Comparison of ENCODE assay signal across 8 cellular contexts in genomic region chr12:55746147-55746912, GRCh38. TPM values are rescaled to one million over a fixed set of nuclear protein-coding genes. Genes with fewer than 3 reads are reported as not detected.
DNase-seq lines count a peak whose midpoint lies in the region; ATAC-seq and TF ChIP-seq lines count a peak whose summit lies in the region.
"Had no signal": no experiment of that assay in that cellular context is flagged by ENCODE, and none has a peak within 500 bp of the region (broad histone marks: within the 10 kb centered on the region; RNA-seq: fewer than 3 reads in every experiment).

No MANE protein-coding gene starts in this region.

- H3K36me3 ChIP-seq in ACC112 (ENCODE audit: insufficient read depth, low read length) (no peaks in the 10 kb centered on the region), HUES64 (ENCODE audit: insufficient read depth, low read length) (peaks cover 44% of the 10 kb centered on the region), iPS DF 6.9 (ENCODE audit: control insufficient read depth, insufficient read depth, low read length) (peaks cover 19% of the 10 kb centered on the region; the same call in 1 of the 2 replicates)

- peak overlapping the region; percentile 9; the same call in 1 of the 2 replicates for H3K27ac ChIP-seq in ACC112 (ENCODE audit: low read depth, low read length)
- peak overlapping the region; percentile 78 for H3K27ac ChIP-seq in HUES64 (ENCODE audit: low read depth, low read length)
- H3K27ac ChIP-seq in iPS DF 6.9 (ENCODE audit: low read length), result no peak overlapping the region

- peaks cover 6% of the 10 kb centered on the region for H3K79me2 ChIP-seq in ACC112 (ENCODE audit: control insufficient read depth, insufficient read depth, low read length, unreplicated experiment)

- TF ChIP-seq CTCF in omental fat pad (IDR thresholded peaks at IDR 0.05), result no peak

- H3K27me3 ChIP-seq in ACC112 (ENCODE audit: insufficient read depth, low read length), result no peaks in the 10 kb centered on the region
- H3K27me3 ChIP-seq in HUES64 (ENCODE audit: insufficient read depth, low read length), result no peaks in the 10 kb centered on the region
- no peaks in the 10 kb centered on the region for H3K27me3 ChIP-seq in iPS DF 6.9 (ENCODE audit: control insufficient read depth, insufficient read depth, low read length)

- H3K4me3 ChIP-seq in ACC112 (ENCODE audit: low read depth, low read length) (no peak overlapping the region), HUES64 (ENCODE audit: low read length) (peak overlapping the region; percentile 94), iPS DF 6.9 (ENCODE audit: low read length) (peak overlapping the region; percentile 15; the same call in 1 of the 2 replicates)

- H3K9me3 ChIP-seq in HUES64 (ENCODE audit: insufficient read depth, low read depth, low read length) (no peaks in the 10 kb centered on the region), iPS DF 6.9 (ENCODE audit: control insufficient read depth, insufficient read depth, low read length) (no peaks in the 10 kb centered on the region)

- ATAC-seq in GM18517 (IDR thresholded peaks at IDR 0.05; ENCODE audit: unreplicated experiment) (no peak), omental fat pad (ENCODE audit: low FRiP score) (no peak)

- WGBS in HUES64, result 17% methylated on average over 4 of the region's 4 CpGs
- no CpG with 5 or more reads among the region's 4 CpGs for WGBS in iPS DF 6.9 (ENCODE audit: insufficient coverage, insufficient read length)

- DNase-seq in iPS DF 6.9 (ENCODE audit: low read depth, low spot score) (no peak), HT-29 (ENCODE audit: low spot score) (no peak), omental fat pad (ENCODE audit: low spot score) (no peak)
- DNase-seq: activated CD4-positive, alpha-beta memory T cell treated with anti-CD3 and anti-CD28 coated beads for 36 hours; EL had no signal

- H3K9ac ChIP-seq in HUES64 (ENCODE audit: low read depth, low read length), result peak overlapping the region; percentile 55

- H3K4me1 ChIP-seq in ACC112 (ENCODE audit: control insufficient read depth, insufficient read depth, low read length, unreplicated experiment) (peaks cover 27% of the 10 kb centered on the region), HUES64 (ENCODE audit: insufficient read depth, low read length) (peaks cover 52% of the 10 kb centered on the region), iPS DF 6.9 (ENCODE audit: control insufficient read depth, insufficient read depth, low read length) (peaks cover 10% of the 10 kb centered on the region)

- no peak overlapping the region for H2AFZ ChIP-seq in ACC112 (ENCODE audit: low read length, unreplicated experiment)

RNA-seq across cellular contexts. Expression of gene GDF11, which starts 3.4 kb away (rescaled TPM):
- polyA plus RNA-seq in HUES64 (2013, experiment 1 of 2), result 16.3 TPM
- polyA plus RNA-seq in HUES64 (2013, experiment 2 of 2), result 16.2 TPM
- 2.0 and 3.8 TPM in 2 replicates for total RNA-seq in HT-29 (2014; rRNA removed; shearing (Covaris generic))
- total RNA-seq in omental fat pad, result 1 to 10 TPM; 1.9 to 5.4 (median 2.5) TPM

RNA-seq across cellular contexts. Expression of gene CD63, which starts 17.5 kb away (rescaled TPM):
- polyA plus RNA-seq in HUES64 (2013, experiment 1 of 2), result 373 TPM
- 387 TPM for polyA plus RNA-seq in HUES64 (2013, experiment 2 of 2)
- 867 and 895 TPM in 2 replicates for total RNA-seq in HT-29 (2014; rRNA removed; shearing (Covaris generic))
- 1,000 to 10,000 TPM in 2 of 4 donors, 100 to 1,000 TPM in 2; 736 to 1,401 (median 892) TPM for total RNA-seq in omental fat pad

RNA-seq across cellular contexts. Expression of gene RDH5, which starts 26.1 kb away (rescaled TPM):
- 2.1 TPM for polyA plus RNA-seq in HUES64 (2013, experiment 1 of 2)
- polyA plus RNA-seq in HUES64 (2013, experiment 2 of 2), result 1.6 TPM
- 5.3 and 5.7 TPM in 2 replicates for total RNA-seq in HT-29 (2014; rRNA removed; shearing (Covaris generic))
- 100 to 1,000 TPM in 2 of 4 donors, 10 to 100 TPM in 2; 77.4 to 119 (median 100) TPM for total RNA-seq in omental fat pad

RNA-seq across cellular contexts. Expression of gene BLOC1S1, which starts 30.5 kb away (rescaled TPM):
- polyA plus RNA-seq in HUES64 (2013, experiment 1 of 2), result 90.1 TPM
- 106 TPM for polyA plus RNA-seq in HUES64 (2013, experiment 2 of 2)
- 165 and 169 TPM in 2 replicates for total RNA-seq in HT-29 (2014; rRNA removed; shearing (Covaris generic))
- total RNA-seq in omental fat pad, result 100 to 1,000 TPM; 168 to 247 (median 213) TPM

RNA-seq across cellular contexts. Expression of gene ITGA7, which starts 38.6 kb away (rescaled TPM):
- 43.8 TPM for polyA plus RNA-seq in HUES64 (2013, experiment 1 of 2)
- polyA plus RNA-seq in HUES64 (2013, experiment 2 of 2), result 45.1 TPM
- total RNA-seq in HT-29 (2014; rRNA removed; shearing (Covaris generic)), result 4.6 and 4.7 TPM in 2 replicates
- total RNA-seq in omental fat pad, result 100 to 1,000 TPM; 101 to 207 (median 156) TPM

Comparison
In these comparisons a context has a peak if more than half of its experiments do, and no peak if none do; other contexts are left out.
1. RNA of gene RDH5, which starts 26.1 kb away (total RNA-seq): 77.4 to 119 TPM in omental fat pad; 5.3 to 5.7 TPM in HT-29; every median in the first group is over 10 times any median in the second.